ENCODE assay signal across 8 cellular contexts in the genomic region with DNA sequence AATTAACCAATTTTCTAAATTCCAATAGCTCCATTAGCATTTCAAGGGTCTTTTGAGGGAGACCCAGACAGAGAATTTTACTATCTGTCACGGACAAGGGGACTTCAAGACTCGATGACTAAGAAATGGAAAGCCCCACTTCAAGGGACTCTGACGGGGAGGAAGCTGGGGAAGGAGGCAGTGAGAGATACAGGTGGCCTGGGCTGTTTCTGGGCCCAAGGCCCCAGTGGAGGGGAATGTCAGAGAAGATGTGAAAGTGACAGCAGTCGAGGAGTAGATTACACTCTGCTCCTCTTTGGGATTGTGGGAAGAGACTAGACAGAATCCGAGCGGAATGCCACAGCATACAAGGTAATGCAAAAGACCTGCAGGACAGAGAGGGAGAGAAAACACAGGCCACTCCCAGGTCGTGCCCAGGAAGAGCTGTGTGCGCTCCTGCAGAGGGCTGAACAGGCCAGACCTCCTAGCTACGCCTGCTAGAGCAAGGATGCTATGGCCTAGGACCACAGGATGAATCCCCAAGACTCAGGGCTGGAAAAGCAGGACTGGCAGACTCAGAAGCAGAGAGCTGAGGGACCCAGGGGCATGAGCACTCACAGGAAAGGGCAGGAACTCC.
A peak's percentile ranks its signal among the peaks of the same experiment; 100 is the strongest.
DNase-seq lines count a peak whose midpoint lies in the region; ATAC-seq and TF ChIP-seq lines count a peak whose summit lies in the region.
"Not testable (repeated sequence)": the region's sequence is repeated elsewhere in the genome, so short reads cannot be mapped to it uniquely, and the experiment has no call there.

No MANE protein-coding gene starts in this region.

- ATAC-seq in GM18505 (IDR thresholded peaks at IDR 0.05; ENCODE audit: unreplicated experiment) (peak; percentile 82), GM19043 (IDR thresholded peaks at IDR 0.05; ENCODE audit: low read depth, unreplicated experiment) (peak; percentile 71), GM21423 (IDR thresholded peaks at IDR 0.05; ENCODE audit: unreplicated experiment) (peak; percentile 72), HG02642 (IDR thresholded peaks at IDR 0.05; ENCODE audit: poor library complexity, unreplicated experiment) (peak; percentile 85), HG03060 (IDR thresholded peaks at IDR 0.05; ENCODE audit: low read depth, unreplicated experiment) (peak; percentile 65), HG03442 (IDR thresholded peaks at IDR 0.05; ENCODE audit: unreplicated experiment) (peak; percentile 84)
- ATAC-seq in activated CD4-positive, alpha-beta T cell treated with anti-CD3 and anti-CD28 coated beads for 36 hours: peak; percentile 89
- ATAC-seq in stimulated activated naive B cell treated with anti-CD40 and anti-IgM and Interleukin-4, amounts not matched to agents 10 μg/mL and 1 μg/mL and 100 μg/mL, for 72 hours (replicated peaks): peak; percentile 93 to 97

- DNase-seq in activated CD4-positive, alpha-beta T cell treated with anti-CD3 and anti-CD28 coated beads for 36 hours; stimulated activated naive B cell treated with anti-CD40 and anti-IgM and Interleukin-4, amounts not matched to agents 10 μg/mL and 1 μg/mL and 100 μg/mL, for 72 hours: not testable (repeated sequence)

- POLR2A ChIA-PET in activated CD4-positive, alpha-beta T cell treated with anti-CD3 and anti-CD28 coated beads for 36 hours (lab: Charles Lee): not testable (repeated sequence)

- CTCF ChIA-PET in activated CD4-positive, alpha-beta T cell treated with anti-CD3 and anti-CD28 coated beads for 36 hours (lab: Charles Lee): not testable (repeated sequence)

- not testable (repeated sequence) for H3K36me3 Mint-ChIP-seq in activated CD4-positive, alpha-beta T cell treated with anti-CD3 and anti-CD28 coated beads for 36 hours (ENCODE audit: low read depth); stimulated activated naive B cell treated with anti-CD40 and anti-IgM and Interleukin-4, amounts not matched to agents 10 μg/mL and 1 μg/mL and 100 μg/mL, for 72 hours

- not testable (repeated sequence) for H3K9me3 Mint-ChIP-seq in activated CD4-positive, alpha-beta T cell treated with anti-CD3 and anti-CD28 coated beads for 36 hours (ENCODE audit: low read depth); stimulated activated naive B cell treated with anti-CD40 and anti-IgM and Interleukin-4, amounts not matched to agents 10 μg/mL and 1 μg/mL and 100 μg/mL, for 72 hours

- H3K4me3 Mint-ChIP-seq in activated CD4-positive, alpha-beta T cell treated with anti-CD3 and anti-CD28 coated beads for 36 hours; stimulated activated naive B cell treated with anti-CD40 and anti-IgM and Interleukin-4, amounts not matched to agents 10 μg/mL and 1 μg/mL and 100 μg/mL, for 72 hours: not testable (repeated sequence)

- intact Hi-C loops in activated CD4-positive, alpha-beta T cell treated with anti-CD3 and anti-CD28 coated beads for 36 hours (cut with DNase I, micrococcal nuclease): not testable (repeated sequence)

- TF ChIP-seq POLR2A in GM18505 (IDR thresholded peaks at IDR 0.05; ENCODE audit: borderline replicate concordance, extremely low read depth, insufficient read depth, insufficient read length): not testable (repeated sequence)

- H3K27me3 Mint-ChIP-seq in activated CD4-positive, alpha-beta T cell treated with anti-CD3 and anti-CD28 coated beads for 36 hours; stimulated activated naive B cell treated with anti-CD40 and anti-IgM and Interleukin-4, amounts not matched to agents 10 μg/mL and 1 μg/mL and 100 μg/mL, for 72 hours: not testable (repeated sequence)

- not testable (repeated sequence) for H3K4me1 Mint-ChIP-seq in activated CD4-positive, alpha-beta T cell treated with anti-CD3 and anti-CD28 coated beads for 36 hours; stimulated activated naive B cell treated with anti-CD40 and anti-IgM and Interleukin-4, amounts not matched to agents 10 μg/mL and 1 μg/mL and 100 μg/mL, for 72 hours

- not testable (repeated sequence) for H3K27ac Mint-ChIP-seq in activated CD4-positive, alpha-beta T cell treated with anti-CD3 and anti-CD28 coated beads for 36 hours
- peak overlapping the region; percentile 82 for H3K27ac Mint-ChIP-seq in stimulated activated naive B cell treated with anti-CD40 and anti-IgM and Interleukin-4, amounts not matched to agents 10 μg/mL and 1 μg/mL and 100 μg/mL, for 72 hours
